In the genomic region with DNA sequence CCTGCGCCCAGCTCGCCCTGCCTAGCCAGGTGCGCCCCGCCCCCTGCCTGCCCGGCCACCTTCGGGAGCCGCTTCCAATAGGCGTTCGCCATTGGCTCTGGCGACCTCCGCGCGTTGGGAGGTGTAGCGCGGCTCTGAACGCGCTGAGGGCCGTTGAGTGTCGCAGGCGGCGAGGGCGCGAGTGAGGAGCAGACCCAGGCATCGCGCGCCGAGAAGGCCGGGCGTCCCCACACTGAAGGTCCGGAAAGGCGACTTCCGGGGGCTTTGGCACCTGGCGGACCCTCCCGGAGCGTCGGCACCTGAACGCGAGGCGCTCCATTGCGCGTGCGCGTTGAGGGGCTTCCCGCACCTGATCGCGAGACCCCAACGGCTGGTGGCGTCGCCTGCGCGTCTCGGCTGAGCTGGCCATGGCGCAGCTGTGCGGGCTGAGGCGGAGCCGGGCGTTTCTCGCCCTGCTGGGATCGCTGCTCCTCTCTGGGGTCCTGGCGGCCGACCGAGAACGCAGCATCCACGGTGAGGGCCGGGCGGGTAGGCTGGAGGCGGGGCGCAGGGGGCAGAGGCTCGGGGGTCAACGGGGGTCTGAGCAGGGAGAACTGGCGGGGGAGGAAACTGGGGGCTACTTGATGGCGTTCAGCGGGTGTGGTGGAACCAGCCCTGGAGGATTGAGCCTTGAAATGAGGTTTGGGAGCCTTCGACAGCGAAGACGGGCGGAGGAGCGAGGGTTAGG, we compare ENCODE assay signal across 8 cellular contexts. TPM values are rescaled to one million over a fixed set of nuclear protein-coding genes. Genes with fewer than 3 reads are reported as not detected.
DNase-seq lines count a peak whose midpoint lies in the region; ATAC-seq and TF ChIP-seq lines count a peak whose summit lies in the region.

A gene with protein sequence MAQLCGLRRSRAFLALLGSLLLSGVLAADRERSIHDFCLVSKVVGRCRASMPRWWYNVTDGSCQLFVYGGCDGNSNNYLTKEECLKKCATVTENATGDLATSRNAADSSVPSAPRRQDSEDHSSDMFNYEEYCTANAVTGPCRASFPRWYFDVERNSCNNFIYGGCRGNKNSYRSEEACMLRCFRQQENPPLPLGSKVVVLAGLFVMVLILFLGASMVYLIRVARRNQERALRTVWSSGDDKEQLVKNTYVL (plus strand): TSS at position 88 of the 727 bp plus-strand sequence. CDS start 320 bp downstream, at position 408.

- peak within 1 kb of the TSS; percentile 62 for H3K4me3 ChIP-seq in psoas muscle

- ATAC-seq in psoas muscle (peak in 3 of 4 donors; percentile 15 to 45 (median 21)), left lobe of liver (no peak), HG02571 (IDR thresholded peaks at IDR 0.05; ENCODE audit: unreplicated experiment) (no peak)

- WGBS in psoas muscle, 3 donors: 15 to 16% (median 16%) methylated on average over 56 to 78 of the region's 78 CpGs

- peaks cover 8% of the 10 kb centered on the region for H3K4me1 ChIP-seq in psoas muscle

- H3K4me1 Mint-ChIP-seq in activated naive CD4-positive, alpha-beta T cell treated with anti-CD3 and anti-CD28 coated beads, Interleukin-2, amount 50 U/mL, for 24 hours: peaks cover 37% of the 10 kb centered on the region

- no peak within 1 kb of the TSS for H3K27ac ChIP-seq in psoas muscle

- H3K9me3 ChIP-seq in psoas muscle: no peaks in the 10 kb centered on the region

- intact Hi-C loops in cardiac septum (cut with DNase I): no loop called here
- intact Hi-C loops in psoas muscle (cut with DNase I): no loop called here

- no peak for TF ChIP-seq CTCF in psoas muscle (IDR thresholded peaks at IDR 0.05)

- peak within 1 kb of the TSS; percentile 84 for H3K27ac Mint-ChIP-seq in activated naive CD4-positive, alpha-beta T cell treated with anti-CD3 and anti-CD28 coated beads, Interleukin-2, amount 50 U/mL, for 24 hours

- peak; percentile 91 for DNase-seq in activated effector memory CD4-positive, alpha-beta T cell treated with anti-CD3 and anti-CD28 coated beads, Interleukin-2, amount 50 U/mL, for 16 hours
- DNase-seq in activated effector memory CD4-positive, alpha-beta T cell treated with Interleukin-2 at 50 U/mL for 16 hours: no peak
- peak; percentile 95 for DNase-seq in NCI-H2171 (lab: John Stamatoyannopoulos, UW)
- no peak for DNase-seq in cardiac septum (ENCODE audit: low spot score)
- DNase-seq in psoas muscle: peak in 1 of 2 donors; percentile 55
- no peak for DNase-seq in left lobe of liver (ENCODE audit: low spot score)

- peaks cover 0 to 22% (median 7%) of the 10 kb centered on the region in 3 donors for H3K27me3 ChIP-seq in psoas muscle (ENCODE audit: insufficient read depth in 3 of 3, low read length in 2 of 3)

- no peaks in the 10 kb centered on the region for H3K36me3 Mint-ChIP-seq in activated naive CD4-positive, alpha-beta T cell treated with anti-CD3 and anti-CD28 coated beads, Interleukin-2, amount 50 U/mL, for 24 hours

- H3K9me3 Mint-ChIP-seq in activated naive CD4-positive, alpha-beta T cell treated with anti-CD3 and anti-CD28 coated beads, Interleukin-2, amount 50 U/mL, for 24 hours: no peaks in the 10 kb centered on the region

- no peaks in the 10 kb centered on the region for H3K27me3 Mint-ChIP-seq in activated naive CD4-positive, alpha-beta T cell treated with anti-CD3 and anti-CD28 coated beads, Interleukin-2, amount 50 U/mL, for 24 hours

- peak within 1 kb of the TSS; percentile 85 for H3K4me3 Mint-ChIP-seq in activated naive CD4-positive, alpha-beta T cell treated with anti-CD3 and anti-CD28 coated beads, Interleukin-2, amount 50 U/mL, for 24 hours

- no peaks in the 10 kb centered on the region for H3K36me3 ChIP-seq in psoas muscle (ENCODE audit: insufficient read depth in 1 of 2, low read depth in 1 of 2)

RNA-seq across cellular contexts. Expression of the gene that starts here (rescaled TPM):
- total RNA-seq in cardiac septum (17.3 TPM), psoas muscle (1 to 10 TPM in 2 of 4 donors, under 1 TPM in 2; 0.95 to 2.2 (median 1.2) TPM), left lobe of liver (7.3 TPM)
- 1 to 10 TPM in 1 of 3 donors, under 1 TPM in 2; 0.49 to 1.1 (median 0.59) TPM for polyA plus RNA-seq in psoas muscle

Comparison
In these comparisons a context has a peak if more than half of its experiments do, and no peak if none do; other contexts are left out.
1. DNase-seq: peak in activated effector memory CD4-positive, alpha-beta T cell treated with anti-CD3 and anti-CD28 coated beads, Interleukin-2, amount 50 U/mL, for 16 hours (single experiment) and NCI-H2171 (single experiment); none in activated effector memory CD4-positive, alpha-beta T cell treated with Interleukin-2 at 50 U/mL for 16 hours (single experiment), cardiac septum (single experiment) and left lobe of liver (single experiment).
2. ATAC-seq: peak in psoas muscle (3 of 4); none in left lobe of liver (single experiment) and HG02571 (single experiment).